In the genomic region with DNA sequence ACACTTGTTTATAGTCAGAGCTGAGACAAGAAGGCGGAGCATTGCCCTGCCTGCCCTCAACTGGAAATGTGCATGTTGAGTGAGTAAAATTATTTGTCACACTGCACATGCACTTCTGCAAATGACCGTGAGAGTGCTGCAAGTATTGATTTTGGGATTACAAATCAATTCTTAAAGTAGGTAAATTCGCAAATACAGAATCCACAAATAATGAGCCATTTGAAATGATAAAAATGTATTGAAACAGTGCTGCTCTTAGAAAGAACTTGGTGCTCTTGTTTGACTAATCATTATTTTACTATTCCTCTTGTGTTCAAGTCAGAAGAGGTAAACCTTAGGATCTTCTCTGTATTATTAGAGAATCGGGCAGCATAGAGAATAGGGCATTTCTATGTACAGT, we compare ENCODE assay signal across 17 cellular contexts. TPM values are rescaled to one million over a fixed set of nuclear protein-coding genes. Genes with fewer than 3 reads are reported as not detected.
DNase-seq lines count a peak whose midpoint lies in the region; ATAC-seq, FAIRE-seq and TF ChIP-seq lines count a peak whose summit lies in the region.
"Had no signal": no experiment of that assay in that cellular context is flagged by ENCODE, and none has a peak within 500 bp of the region (broad histone marks: within the 10 kb centered on the region; RNA-seq: fewer than 3 reads in every experiment).

No MANE protein-coding gene starts in this region.

- CTCF ChIA-PET in K562 (lab: Yijun Ruan, JAX; ENCODE audit: low intra/inter-chr PET ratio): no interaction called here

- H3K4me1 ChIP-seq in Karpas-422 (ENCODE audit: low read length): peaks cover 65% of the 10 kb centered on the region
- no peaks in the 10 kb centered on the region for H3K4me1 ChIP-seq in K562 (replicated peaks in 1 of 2; ENCODE audit: control insufficient read depth in 2 of 2, insufficient read depth in 2 of 2, low read length in 2 of 2)
- H3K4me1 ChIP-seq: Caco-2 had no signal

- H3K27ac ChIP-seq in Karpas-422 (ENCODE audit: low read length): peak overlapping the region; percentile 97
- H3K27ac ChIP-seq in K562 (ENCODE audit: extremely low read depth, low read depth, low read length): no peak overlapping the region
- H3K27ac ChIP-seq: GM23248 had no signal

- WGBS in K562 (ENCODE audit: insufficient coverage, low coverage, missing lambda C conversion rate): 76% methylated on average over 4 of the region's 4 CpGs

- no peaks in the 10 kb centered on the region for H3K9me1 ChIP-seq in K562 (ENCODE audit: control insufficient read depth, insufficient read depth, low read length)

- H3K9me3 ChIP-seq in Karpas-422 (ENCODE audit: low read length): 0 out of 2 replicates have a peak, but pooled peaks cover 3% of the 10 kb centered on the region
- no peaks in the 10 kb centered on the region for H3K9me3 ChIP-seq in K562 (replicated peaks; ENCODE audit: control insufficient read depth, insufficient read depth, low read depth, low read length)
- H3K9me3 ChIP-seq: Caco-2 had no signal

- H2AFZ ChIP-seq in Karpas-422 (ENCODE audit: low read length) (no peak overlapping the region), K562 (ENCODE audit: low read depth, low read length) (no peak overlapping the region)
- H2AFZ ChIP-seq: GM23248 had no signal

- in situ Hi-C loops in K562 (cut with MboI): no loop called here

- BruUV-seq in K562 (replicated peaks; lab: Mats Ljungman, UMichigan): no TSS peak

- no peaks in the 10 kb centered on the region for H3K27me3 ChIP-seq in Karpas-422 (ENCODE audit: low read length)
- no peaks in the 10 kb centered on the region for H3K27me3 ChIP-seq in K562 (ENCODE audit: control insufficient read depth in 2 of 2, insufficient read depth in 2 of 2, low read length in 2 of 2)

- TF ChIP-seq CTCF in K562 (IDR thresholded peaks at IDR 0.05 in 2 of 3, conservative IDR thresholded peaks at IDR 0.05 in 1 of 3; ENCODE audit: insufficient read depth in 2 of 3, low read depth in 1 of 3, low read length in 3 of 3): no peak

- no peak for TF ChIP-seq POLR2A in K562 (conservative IDR thresholded peaks at IDR 0.05)

- no peak for FAIRE-seq in K562 (lab: Jason Lieb, UNC)
- FAIRE-seq: G401.6, GM12892, H1 had no signal

- POLR2A ChIA-PET in K562 (lab: Yijun Ruan, JAX): no interaction called here

- no peak for TF ChIP-seq RAD21 in K562 (CRISPR knock-in tag; conservative IDR thresholded peaks at IDR 0.05 in 1 of 2, IDR thresholded peaks at IDR 0.05 in 1 of 2)

- H3K4me2 ChIP-seq in Karpas-422 (ENCODE audit: low read depth, low read length, poor library complexity, severe bottlenecking): no peak overlapping the region
- H3K4me2 ChIP-seq in K562 (ENCODE audit: insufficient read depth, low read length): no peak overlapping the region

- ATAC-seq in K562: no peak
- ATAC-seq in HG02642 (IDR thresholded peaks at IDR 0.05; ENCODE audit: poor library complexity, unreplicated experiment): no peak
- ATAC-seq: CD8-positive, alpha-beta T cell had no signal

- DNase-seq in Karpas-422 (peak; percentile 53), K562 (ENCODE audit: extremely low read depth in 1 of 4, low spot score in 3 of 4) (no peak), mesenteric fat pad (ENCODE audit: low spot score) (peak; percentile 14), foreskin melanocyte (no peak), nucleus accumbens (lab: John Stamatoyannopoulos, UW) (no peak)
- DNase-seq: C1 segment of cervical spinal cord; Caco-2; CD8-positive, alpha-beta T cell; DMS153; DND-41; GM23248; H7; HCEC 1CT had no signal

- H3K9me2 ChIP-seq in Karpas-422 (replicated peaks; ENCODE audit: insufficient read depth, low read length): no peaks in the 10 kb centered on the region

- H3K79me2 ChIP-seq in Karpas-422 (ENCODE audit: low read length): no peaks in the 10 kb centered on the region
- no peaks in the 10 kb centered on the region for H3K79me2 ChIP-seq in K562 (ENCODE audit: control insufficient read depth, insufficient read depth, low read length)

- no peak for TF ChIP-seq EP300 in K562 (IDR thresholded peaks at IDR 0.05; ENCODE audit: low read length)

- H3K9ac ChIP-seq in Karpas-422 (ENCODE audit: low read length) (no peak overlapping the region), K562 (ENCODE audit: insufficient read depth in 1 of 2, low read depth in 2 of 2, low read length in 2 of 2) (no peak overlapping the region)
- H3K9ac ChIP-seq: GM23248 had no signal

- H3K36me3 ChIP-seq in Karpas-422 (ENCODE audit: insufficient read depth, low read length) (peaks cover 16% of the 10 kb centered on the region), K562 (ENCODE audit: control insufficient read depth, insufficient read depth, low read length) (peaks cover 13% of the 10 kb centered on the region)

- no peaks in the 10 kb centered on the region for H4K20me1 ChIP-seq in Karpas-422 (ENCODE audit: insufficient read depth, low read depth, low read length)
- H4K20me1 ChIP-seq in K562 (replicated peaks; ENCODE audit: control insufficient read depth, insufficient read depth, low read length): no peaks in the 10 kb centered on the region

- intact Hi-C loops in K562 (cut with micrococcal nuclease): no loop called here

- H3K4me3 ChIP-seq in Karpas-422 (ENCODE audit: low read length) (no peak overlapping the region), K562 (no peak overlapping the region)
- H3K4me3 ChIP-seq: GM23248 had no signal

TF ChIP-seq in K562, 482 proteins besides CTCF, POLR2A, EP300 and RAD21:
- peak; percentile 79 for TF ChIP-seq RBM25 (IDR thresholded peaks at IDR 0.05; ENCODE audit: low read depth, low read length, severe bottlenecking)
- 0 out of 2 replicates have a peak, but pooled peaks have one; percentile 18 for TF ChIP-seq ZNF507 (tag; conservative IDR thresholded peaks at IDR 0.05)
- TF ChIP-seq CBX3 (IDR thresholded peaks at IDR 0.05; ENCODE audit: borderline replicate concordance in 1 of 2, low read length in 2 of 2): 0 out of 3 replicates have a peak, but pooled peaks of 1 of the 2 experiments have one; percentile 22
- no peak for TF ChIP-seq ZFPM2 (CRISPR knock-in tag; IDR thresholded peaks at IDR 0.05)

RNA-seq across cellular contexts. Expression of gene CFAP251, which starts 34.9 kb away (rescaled TPM):
- 17.9 and 30.3 TPM in 2 replicates for total RNA-seq in Karpas-422 (2014; rRNA removed; shearing (Covaris generic); ENCODE audit: low replicate concordance)
- 69.4 and 86.7 TPM in 2 replicates for total RNA-seq in K562 (2011; cell fraction: chromatin; rRNA removed; ENCODE audit: low replicate concordance)
- 33.5 and 44.6 TPM in 2 replicates for total RNA-seq in K562 (2011; cell fraction: nucleolus; rRNA removed)
- 42.5 and 56.6 TPM in 2 replicates for total RNA-seq in K562 (2011; cell fraction: nucleoplasm; rRNA removed)
- total RNA-seq in K562 (2014; rRNA removed) (23.9 and 25.2 TPM in 2 replicates), K562 (2014; rRNA removed; fragmentation: Illumina TruSeq; extraction: Trizol) (16.6 and 19.0 TPM in 2 replicates), K562 (2015; rRNA removed; fragmentation: Illumina TruSeq; extraction: Trizol) (16.2 and 19.1 TPM in 2 replicates), K562 (2021) (17.2 and 18.2 TPM in 2 replicates), mesenteric fat pad (2.1 TPM)
- polyA plus RNA-seq in K562 (2011; rRNA removed) (20.0 and 22.2 TPM in 2 replicates), K562 (2014; fragmentation: Illumina TruSeq; extraction: Trizol) (16.5 and 18.1 TPM in 2 replicates), K562 (2014; fragmentation: Nextera tagmentation; extraction: Ambion mirVana) (10 to 100 TPM; 17.4 to 24.3 TPM), K562 (2014; rRNA removed) (27.7 and 31.0 TPM in 2 replicates)
- 12.2 and 17.2 TPM in 2 replicates for polyA plus RNA-seq in K562 (2011; cell fraction: cytosol; rRNA removed)
- polyA plus RNA-seq in K562 (2011; cell fraction: nucleus; rRNA removed): 42.3 and 43.1 TPM in 2 replicates
- 12.5 and 19.8 TPM in 2 replicates for polyA plus RNA-seq in K562 (2012)
- polyA minus RNA-seq in K562 (2011; rRNA and poly(A)+ RNA removed): 38.6 and 40.6 TPM in 2 replicates
- polyA minus RNA-seq in K562 (2011; cell fraction: cytosol; rRNA and poly(A)+ RNA removed): 10.4 and 13.1 TPM in 2 replicates
- 18.7 and 32.1 TPM in 2 replicates for polyA minus RNA-seq in K562 (2011; cell fraction: nucleus; rRNA and poly(A)+ RNA removed)

Comparison
In these comparisons a context has a peak if more than half of its experiments do, and no peak if none do; other contexts are left out.
1. DNase-seq: peak in Karpas-422 (single experiment) and mesenteric fat pad (single experiment); none in K562 (0 of 4), foreskin melanocyte (single experiment) and nucleus accumbens (0 of 56).